In genomic region chr10:97849491-97850402, GRCh38 we compare ENCODE assay signal across 8 cellular contexts. TPM values are rescaled to one million over a fixed set of nuclear protein-coding genes. Genes with fewer than 3 reads are reported as not detected.
DNase-seq lines count a peak whose midpoint lies in the region; ATAC-seq and TF ChIP-seq lines count a peak whose summit lies in the region.

TSS of gene GOLGA7B (plus strand) at chr10:97849843. CDS start at chr10:97850304, 461 bp downstream.

- ATAC-seq in GM19397 (IDR thresholded peaks at IDR 0.05; ENCODE audit: unreplicated experiment) = peak; percentile 73
- ATAC-seq in natural killer cell treated with Interleukin-12 subunit alpha and Interleukin-12 subunit beta and Interleukin-15 and Interleukin-18, amount 100 ng/mL, for 72 hours = peak; percentile 91 to 95

- H3K27me3 Mint-ChIP-seq in natural killer cell treated with Interleukin-12 subunit alpha and Interleukin-12 subunit beta and Interleukin-15 and Interleukin-18, amount 100 ng/mL, for 72 hours = no peaks in the 10 kb centered on the region

- peak; percentile 78 for DNase-seq in AG20443 (ENCODE audit: low spot score)
- DNase-seq in NCI-H345 treated with DMSO at 0.1 percent for 48 hours (lab: John Stamatoyannopoulos, UW; ENCODE audit: unreplicated experiment) = peak; percentile 7
- DNase-seq in activated CD8-positive, alpha-beta memory T cell treated with anti-CD3 and anti-CD28 coated beads, Interleukin-2, amount 50 U/mL, for 48 hours = peak; percentile 76
- DNase-seq in epithelial cell of proximal tubule (ENCODE audit: low read depth) = no peak
- DNase-seq in natural killer cell treated with Interleukin-12 subunit alpha and Interleukin-12 subunit beta and Interleukin-15 and Interleukin-18, amount 100 ng/mL, for 72 hours (ENCODE audit: low spot score) = peak; percentile 76
- no peak for DNase-seq in EL

- no peaks in the 10 kb centered on the region for H3K9me3 ChIP-seq in subcutaneous abdominal adipose tissue (ENCODE audit: control insufficient read depth in 5 of 5, low read length in 5 of 5)

- no peaks in the 10 kb centered on the region for H3K36me3 ChIP-seq in subcutaneous abdominal adipose tissue (ENCODE audit: control insufficient read depth in 5 of 5, insufficient read depth in 5 of 5, low read length in 5 of 5)

- TF ChIP-seq CTCF in epithelial cell of proximal tubule (conservative IDR thresholded peaks at IDR 0.05; ENCODE audit: low read depth, low read length) = no peak

- peak within 1 kb of the TSS; percentile 88 for H3K4me3 Mint-ChIP-seq in natural killer cell treated with Interleukin-12 subunit alpha and Interleukin-12 subunit beta and Interleukin-15 and Interleukin-18, amount 100 ng/mL, for 72 hours

- H3K9ac ChIP-seq in subcutaneous abdominal adipose tissue (ENCODE audit: low read length in 5 of 5) = no peak within 1 kb of the TSS

- peaks cover 0 to 12% (median 8%) of the 10 kb centered on the region in 5 donors for H3K4me1 ChIP-seq in subcutaneous abdominal adipose tissue (ENCODE audit: control insufficient read depth in 5 of 5, insufficient read depth in 5 of 5, low read length in 5 of 5)

- no peak within 1 kb of the TSS for H3K27ac ChIP-seq in subcutaneous abdominal adipose tissue (ENCODE audit: low read depth, low read length)

- H3K27ac Mint-ChIP-seq in natural killer cell treated with Interleukin-12 subunit alpha and Interleukin-12 subunit beta and Interleukin-15 and Interleukin-18, amount 100 ng/mL, for 72 hours = peak within 1 kb of the TSS; percentile 47 to 76

- H3K27me3 ChIP-seq in subcutaneous abdominal adipose tissue (ENCODE audit: control insufficient read depth in 5 of 5, insufficient read depth in 4 of 5, low read length in 5 of 5) = peaks cover 3 to 31% (median 26%) of the 10 kb centered on the region in 5 donors

- H3K4me3 ChIP-seq in epithelial cell of proximal tubule (ENCODE audit: low read depth, low read length) (peak within 1 kb of the TSS; percentile 63), subcutaneous abdominal adipose tissue (ENCODE audit: low read depth in 1 of 5, low read length in 5 of 5) (peak within 1 kb of the TSS; percentile 15 to 59 (median 54))

- H3K9me3 Mint-ChIP-seq in natural killer cell treated with Interleukin-12 subunit alpha and Interleukin-12 subunit beta and Interleukin-15 and Interleukin-18, amount 100 ng/mL, for 72 hours = no peaks in the 10 kb centered on the region

- no peaks in the 10 kb centered on the region for H3K36me3 Mint-ChIP-seq in natural killer cell treated with Interleukin-12 subunit alpha and Interleukin-12 subunit beta and Interleukin-15 and Interleukin-18, amount 100 ng/mL, for 72 hours

- H3K4me1 Mint-ChIP-seq in natural killer cell treated with Interleukin-12 subunit alpha and Interleukin-12 subunit beta and Interleukin-15 and Interleukin-18, amount 100 ng/mL, for 72 hours (ENCODE audit: low read depth in 2 of 2) = peaks cover 30 to 37% of the 10 kb centered on the region in 2 donors

RNA-seq across cellular contexts. Expression of gene GOLGA7B, which starts in this region (rescaled TPM):
- total RNA-seq in epithelial cell of proximal tubule = 0.12 and 0.43 TPM in 2 replicates
- total RNA-seq in natural killer cell treated with Interleukin-12 subunit alpha and Interleukin-12 subunit beta and Interleukin-15 and Interleukin-18, amount 100 ng/mL, for 72 hours = 1 to 10 TPM; 1.8 to 2.8 TPM

Comparison
In these comparisons a context has a peak if more than half of its experiments do, and no peak if none do; other contexts are left out.
1. DNase-seq: peak in AG20443 (single experiment), NCI-H345 treated with DMSO at 0.1 percent for 48 hours (single experiment), activated CD8-positive, alpha-beta memory T cell treated with anti-CD3 and anti-CD28 coated beads, Interleukin-2, amount 50 U/mL, for 48 hours (single experiment) and natural killer cell treated with Interleukin-12 subunit alpha and Interleukin-12 subunit beta and Interleukin-15 and Interleukin-18, amount 100 ng/mL, for 72 hours (single experiment); none in epithelial cell of proximal tubule (single experiment) and EL (single experiment).